13 cellular contexts compared by ENCODE assay signal in the genomic region with DNA sequence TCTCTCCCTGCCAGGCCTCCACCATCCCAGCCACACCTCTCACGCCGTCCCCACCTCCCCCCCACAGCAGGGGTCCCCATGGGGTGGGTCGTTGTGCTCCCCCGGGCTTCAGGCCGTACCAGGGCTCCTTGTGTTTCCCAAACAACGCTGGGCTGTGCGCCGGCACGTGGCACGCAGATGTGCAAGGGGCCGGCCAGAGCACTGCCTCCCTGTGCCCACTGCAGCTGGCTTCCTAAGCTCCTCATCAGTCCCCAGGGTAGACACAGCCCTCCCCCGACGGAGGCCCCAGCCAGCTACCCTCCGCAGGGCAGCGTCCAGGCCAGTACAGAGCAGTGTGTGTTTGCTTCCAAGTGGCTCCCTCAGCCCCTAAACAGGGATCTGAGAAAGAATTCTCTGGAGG. TPM values are rescaled to one million over a fixed set of nuclear protein-coding genes. Genes with fewer than 3 reads are reported as not detected.
A peak's percentile ranks its signal among the peaks of the same experiment; 100 is the strongest.
DNase-seq lines count a peak whose midpoint lies in the region; ATAC-seq and TF ChIP-seq lines count a peak whose summit lies in the region.
"Had no signal": no experiment of that assay in that cellular context is flagged by ENCODE, and none has a peak within 500 bp of the region (broad histone marks: within the 10 kb centered on the region; RNA-seq: fewer than 3 reads in every experiment).

No MANE protein-coding gene starts in this region.

- H3K27me3 ChIP-seq in BLaER1 treated with 17β-estradiol and CSF1 and Interleukin-3, amounts not matched to agents 10 nM and 100 nM = no peaks in the 10 kb centered on the region
- no peaks in the 10 kb centered on the region for H3K27me3 ChIP-seq in thyroid gland

- TF ChIP-seq CTCF in thyroid gland (IDR thresholded peaks at IDR 0.05) = no peak

- peaks cover 65 to 96% (median 91%) of the 10 kb centered on the region in 10 experiments for H3K4me1 ChIP-seq in BLaER1 treated with 17β-estradiol and CSF1 and Interleukin-3, amounts not matched to agents 10 nM and 100 nM
- peaks cover 0 to 3% of the 10 kb centered on the region in 2 donors for H3K4me1 ChIP-seq in thyroid gland

- H3K36me3 ChIP-seq in BLaER1 treated with 17β-estradiol and CSF1 and Interleukin-3, amounts not matched to agents 10 nM and 100 nM = peaks cover 0 to 68% (median 54%) of the 10 kb centered on the region in 11 experiments; a peak in 19 of 22 replicates
- H3K36me3 ChIP-seq in thyroid gland = no peaks in the 10 kb centered on the region

- DNase-seq in amygdala (lab: John Stamatoyannopoulos, UW) = peak in 55 of 56 donors; percentile 55 to 97 (median 86)
- DNase-seq in hypothalamus (lab: John Stamatoyannopoulos, UW) = peak in 49 of 51 donors; percentile 8 to 96 (median 80)
- peak; percentile 96 for DNase-seq in putamen (ENCODE audit: low spot score)
- no peak for DNase-seq in SIG-M5 treated with dmso at 0.1 percent for 504 hours (lab: John Stamatoyannopoulos, UW; ENCODE audit: unreplicated experiment)
- DNase-seq in thyroid gland = no peak
- DNase-seq: kidney glomerular epithelial cell, NCI-H2029, NCI-H526, retina had no signal

- H3K27ac ChIP-seq in BLaER1 treated with 17β-estradiol and CSF1 and Interleukin-3, amounts not matched to agents 10 nM and 100 nM = peak overlapping the region in 9 of 11 experiments; percentile 22 to 78 (median 62); a peak in 17 of 22 replicates
- H3K27ac ChIP-seq in thyroid gland = no peak overlapping the region

- TF ChIP-seq POLR2A in thyroid gland (IDR thresholded peaks at IDR 0.05) = no peak

- peak overlapping the region; percentile 46 to 96 (median 82); a peak in 21 of 22 replicates for H3K4me2 ChIP-seq in BLaER1 treated with 17β-estradiol and CSF1 and Interleukin-3, amounts not matched to agents 10 nM and 100 nM

- no peak overlapping the region; a peak in 1 of 20 replicates for H3K4me3 ChIP-seq in BLaER1 treated with 17β-estradiol and CSF1 and Interleukin-3, amounts not matched to agents 10 nM and 100 nM
- no peak overlapping the region for H3K4me3 ChIP-seq in thyroid gland (replicated peaks in 1 of 3)

- H4K20me1 ChIP-seq in BLaER1 treated with 17β-estradiol and CSF1 and Interleukin-3, amounts not matched to agents 10 nM and 100 nM = peaks cover 0 to 97% (median 81%) of the 10 kb centered on the region in 11 experiments; a peak in 18 of 22 replicates

- WGBS in thyroid gland, 2 donors = 75 to 91% methylated on average over 10 to 12 of the region's 15 CpGs

- no peaks in the 10 kb centered on the region for H3K9me3 ChIP-seq in BLaER1 treated with 17β-estradiol and CSF1 and Interleukin-3, amounts not matched to agents 10 nM and 100 nM (replicated peaks in 1 of 11)
- H3K9me3 ChIP-seq in thyroid gland = no peaks in the 10 kb centered on the region

- ATAC-seq in HG02885 (IDR thresholded peaks at IDR 0.05; ENCODE audit: poor library complexity, unreplicated experiment) (no peak), HG02623 (IDR thresholded peaks at IDR 0.05; ENCODE audit: unreplicated experiment) (no peak)
- ATAC-seq: activated CD4-positive, CD25-positive, alpha-beta regulatory T cell treated with anti-CD3 and anti-CD28 coated beads, Interleukin-2, amount 50 U/mL, for 24 hours had no signal

- intact Hi-C loops in thyroid gland (cut with DNase I) = loop anchor here (10.0 kb wide), 1 partner anchor 202 kb away; no protein-coding TSS in a partner anchor

- peak overlapping the region in 9 of 11 experiments; percentile 28 to 65 (median 60); a peak in 15 of 22 replicates for H3K9ac ChIP-seq in BLaER1 treated with 17β-estradiol and CSF1 and Interleukin-3, amounts not matched to agents 10 nM and 100 nM

RNA-seq across cellular contexts. Expression of a gene that starts 34.0 kb away (rescaled TPM):
- 10 to 100 TPM; 49.2 to 68.3 (median 64.2) TPM for total RNA-seq in thyroid gland

Comparison
In these comparisons a context has a peak if more than half of its experiments do, and no peak if none do; other contexts are left out.
1. H3K27ac ChIP-seq: peak in BLaER1 treated with 17β-estradiol and CSF1 and Interleukin-3, amounts not matched to agents 10 nM and 100 nM (9 of 11); none in thyroid gland (0 of 3).
2. DNase-seq: peak in amygdala (55 of 56), hypothalamus (49 of 51) and putamen (single experiment); none in SIG-M5 treated with dmso at 0.1 percent for 504 hours (single experiment) and thyroid gland (0 of 2).